ENCODE assay signal across 15 cellular contexts in the genomic region with DNA sequence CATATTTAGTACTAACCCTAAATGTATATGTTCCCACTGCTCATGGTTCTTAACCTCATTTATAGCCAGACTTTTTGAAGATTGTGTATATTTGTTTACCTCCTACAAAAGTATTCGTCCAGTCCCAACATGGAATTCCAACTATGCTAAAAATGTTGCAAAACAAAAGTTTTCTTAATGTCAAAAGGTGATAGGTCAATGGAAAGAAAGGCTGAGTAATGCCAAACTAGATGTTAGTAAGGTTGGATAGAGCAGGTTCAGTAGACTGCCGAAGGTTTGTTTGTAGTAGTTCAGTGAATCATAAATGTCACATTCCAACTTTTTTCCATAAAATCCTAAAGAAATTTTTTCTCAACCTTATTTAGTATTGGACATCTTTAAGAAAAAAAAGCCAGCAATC.
A peak's percentile ranks its signal among the peaks of the same experiment; 100 is the strongest.
DNase-seq lines count a peak whose midpoint lies in the region; ATAC-seq and TF ChIP-seq lines count a peak whose summit lies in the region.
"Had no signal": no experiment of that assay in that cellular context is flagged by ENCODE, and none has a peak within 500 bp of the region (broad histone marks: within the 10 kb centered on the region; RNA-seq: fewer than 3 reads in every experiment).

No MANE protein-coding gene starts in this region.

- in situ Hi-C loops in ACHN (cut with HindIII; ENCODE audit: low pct_ligation_motif_present, low pct_unique_long_range_greater_than_20kb, low sequenced_read_pairs), result no loop called here

- no CpG with 5 or more reads among the region's 2 CpGs for WGBS in mesendoderm (ENCODE audit: extremely low coverage, insufficient coverage, low lambda C conversion rate)

- no peak overlapping the region for H3K4me2 ChIP-seq in mesendoderm (ENCODE audit: low read length)

- H3K27ac ChIP-seq in SK-N-MC (peak overlapping the region; percentile 95; the same call in 1 of the 2 replicates), mesendoderm (ENCODE audit: low read depth, low read length) (no peak overlapping the region)
- H3K27ac ChIP-seq: SJCRH30 had no signal

- no peak overlapping the region for H2BK120ac ChIP-seq in mesendoderm (ENCODE audit: low read depth, low read length)

- DNase-seq in AG08396 (ENCODE audit: low spot score) (peak; percentile 4), HS-5 (ENCODE audit: low read depth) (peak; percentile 6), SK-N-MC (ENCODE audit: low read depth, low spot score) (no peak), mesendoderm (peak; percentile 8), ACHN (no peak), NCI-H526 (lab: John Stamatoyannopoulos, UW) (no peak)
- DNase-seq: DMS79 treated with DMSO at 0.1 percent for 48 hours, H7, KBM-7, MV-4-11, NCI-H1694 treated with DMSO at 0.1 percent for 48 hours, NCI-H510A treated with DMSO at 0.1 percent for 48 hours, SJCRH30, T-helper 17 cell had no signal

- no peak overlapping the region for H3K18ac ChIP-seq in mesendoderm (ENCODE audit: low read length)

- no peak overlapping the region for H2AK5ac ChIP-seq in mesendoderm (ENCODE audit: low read length)

- H4K8ac ChIP-seq in mesendoderm (ENCODE audit: low read depth, low read length), result no peak overlapping the region

- no peaks in the 10 kb centered on the region for H3K9me3 ChIP-seq in SK-N-MC (ENCODE audit: low read depth, low read length)
- H3K9me3 ChIP-seq: SJCRH30 had no signal

- no peaks in the 10 kb centered on the region for H3K79me2 ChIP-seq in mesendoderm (ENCODE audit: control insufficient read depth, insufficient read depth, low read length)

- no peak overlapping the region for H3K9ac ChIP-seq in SK-N-MC (ENCODE audit: insufficient read length)
- no peak overlapping the region for H3K9ac ChIP-seq in mesendoderm (ENCODE audit: low read length)

- no peaks in the 10 kb centered on the region for H3K79me1 ChIP-seq in mesendoderm (ENCODE audit: low read length)

- H3K36me3 ChIP-seq in SK-N-MC (ENCODE audit: insufficient read depth, low read length) (no peaks in the 10 kb centered on the region), mesendoderm (ENCODE audit: control insufficient read depth, insufficient read depth, low read length) (no peaks in the 10 kb centered on the region)
- H3K36me3 ChIP-seq: SJCRH30 had no signal

- no peak overlapping the region for H4K5ac ChIP-seq in mesendoderm (ENCODE audit: low read length)

- H2BK5ac ChIP-seq in mesendoderm (ENCODE audit: low read length), result no peak overlapping the region

- no peak overlapping the region for H3K4ac ChIP-seq in mesendoderm (ENCODE audit: low read depth, low read length)

- TF ChIP-seq POLR2A in GM18505 (IDR thresholded peaks at IDR 0.05; ENCODE audit: borderline replicate concordance, extremely low read depth, insufficient read depth, insufficient read length), result no peak

- H2BK15ac ChIP-seq in mesendoderm (replicated peaks; ENCODE audit: low read depth), result no peak overlapping the region

- ATAC-seq in GM18505 (IDR thresholded peaks at IDR 0.05; ENCODE audit: unreplicated experiment), result no peak
- ATAC-seq: T-helper 17 cell had no signal

- no peaks in the 10 kb centered on the region for H3K4me1 ChIP-seq in mesendoderm (ENCODE audit: control insufficient read depth, low read depth, low read length)
- H3K4me1 ChIP-seq: SJCRH30 had no signal

- H3K4me3 ChIP-seq in SK-N-MC (no peak overlapping the region), mesendoderm (ENCODE audit: low read length) (no peak overlapping the region)
- H3K4me3 ChIP-seq: SJCRH30 had no signal

- H3K23ac ChIP-seq in mesendoderm (ENCODE audit: low read length), result no peak overlapping the region

- H3K56ac ChIP-seq in mesendoderm (ENCODE audit: low read length), result no peak overlapping the region

- no peaks in the 10 kb centered on the region for H3K27me3 ChIP-seq in mesendoderm (ENCODE audit: insufficient read depth, low read length, poor library complexity)
- H3K27me3 ChIP-seq: SJCRH30 had no signal

Comparison
In these comparisons a context has a peak if more than half of its experiments do, and no peak if none do; other contexts are left out.
1. DNase-seq: peak in AG08396 (single experiment), HS-5 (single experiment) and mesendoderm (single experiment); none in SK-N-MC (single experiment), ACHN (single experiment) and NCI-H526 (0 of 2).